23 cellular contexts compared by ENCODE assay signal in the genomic region with DNA sequence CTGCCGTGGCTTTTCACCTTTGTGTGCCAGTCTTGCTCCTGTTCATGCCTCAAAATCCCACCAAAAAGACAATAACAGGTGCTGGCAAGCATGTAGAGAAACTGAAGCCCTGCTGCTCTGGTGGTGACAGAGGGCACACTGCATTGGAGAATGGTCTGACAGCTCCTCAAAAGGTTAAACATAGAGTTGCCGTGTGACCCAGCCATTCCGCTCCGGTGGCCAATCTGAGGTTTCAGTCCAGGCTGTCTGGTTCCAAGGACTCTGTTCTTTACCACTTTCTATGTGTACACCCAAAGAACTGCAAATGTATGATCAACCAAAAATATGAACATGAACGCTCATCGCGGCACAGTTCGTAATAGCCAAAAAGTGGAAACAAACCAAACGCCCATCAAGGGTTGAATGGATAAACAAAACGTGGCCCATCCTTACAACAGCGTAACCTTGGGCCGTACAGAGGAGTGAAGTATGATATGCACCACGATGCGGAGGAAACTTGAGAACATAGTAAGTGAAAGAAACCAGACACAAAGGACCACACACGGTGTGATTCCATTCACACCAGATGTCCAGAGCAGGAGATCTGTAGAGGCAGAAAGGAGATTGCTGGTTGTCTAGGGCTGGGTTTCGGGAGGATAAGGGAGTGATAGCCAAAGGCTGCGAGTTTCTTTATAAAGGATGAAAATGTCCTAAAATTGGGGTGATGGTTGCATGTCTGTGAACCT. TPM values are rescaled to one million over a fixed set of nuclear protein-coding genes. Genes with fewer than 3 reads are reported as not detected.
"Had no signal": no experiment of that assay in that cellular context is flagged by ENCODE, and none has a peak within 500 bp of the region (broad histone marks: within the 10 kb centered on the region; RNA-seq: fewer than 3 reads in every experiment).

No MANE protein-coding gene starts in this region.

- H3K36me3 ChIP-seq: cardiac muscle cell, gastrocnemius medialis, upper lobe of left lung had no signal

- H3K4me1 ChIP-seq: body of pancreas, gastrocnemius medialis, upper lobe of left lung had no signal

- H3K36me3 Mint-ChIP-seq: activated CD4-positive, alpha-beta memory T cell treated with anti-CD3 and anti-CD28 coated beads for 36 hours; naive thymus-derived CD4-positive, alpha-beta T cell had no signal

- H3K4me3 Mint-ChIP-seq: activated CD4-positive, alpha-beta memory T cell treated with anti-CD3 and anti-CD28 coated beads for 36 hours; activated naive CD8-positive, alpha-beta T cell treated with anti-CD3 and anti-CD28 coated beads, Interleukin-2, amount 50 U/mL, for 24 hours; dendritic cell treated with granulocyte-macrophage colony-stimulating factor and Interleukin-4, amounts not matched to agents 40 ng/mL and 50 ng/mL, for 4 days; naive thymus-derived CD4-positive, alpha-beta T cell; neural crest cell had no signal

- DNase-seq: activated CD4-positive, alpha-beta memory T cell treated with anti-CD3 and anti-CD28 coated beads for 36 hours; activated CD4-positive, alpha-beta T cell treated with anti-CD3 and anti-CD28 coated beads for 48 hours; activated naive CD4-positive, alpha-beta T cell treated with anti-CD3 and anti-CD28 coated beads, Interleukin-2, amount 50 U/mL, for 16 hours; activated naive CD8-positive, alpha-beta T cell treated with anti-CD3 and anti-CD28 coated beads, Interleukin-2, amount 50 U/mL, for 24 hours; activated T-cell treated with anti-CD3 and anti-CD28 coated beads for 4 hours; anterior cingulate cortex; body of pancreas; effector CD4-positive, alpha-beta T cell; gastrocnemius medialis; left cardiac atrium; mesenchymal stem cell; naive thymus-derived CD4-positive, alpha-beta T cell; retina; stimulated activated CD4-positive, alpha-beta T cell treated with anti-CD3 and anti-CD28 coated beads, Interleukin-4, amount 100 ng/mL, for 24 hours; stimulated activated naive CD4-positive, alpha-beta T cell treated with Interleukin-2 at 50 U/mL for 16 hours had no signal

- ATAC-seq: activated naive CD8-positive, alpha-beta T cell treated with anti-CD3 and anti-CD28 coated beads, Interleukin-2, amount 50 U/mL, for 24 hours; body of pancreas; esophagus mucosa; gastrocnemius medialis; left cardiac atrium; naive thymus-derived CD4-positive, alpha-beta T cell had no signal

- H3K27ac Mint-ChIP-seq: activated CD4-positive, alpha-beta memory T cell treated with anti-CD3 and anti-CD28 coated beads for 36 hours; activated naive CD8-positive, alpha-beta T cell treated with anti-CD3 and anti-CD28 coated beads, Interleukin-2, amount 50 U/mL, for 24 hours; dendritic cell treated with granulocyte-macrophage colony-stimulating factor and Interleukin-4, amounts not matched to agents 40 ng/mL and 50 ng/mL, for 4 days; naive thymus-derived CD4-positive, alpha-beta T cell; progenitor cell of endocrine pancreas had no signal

- H3K4me3 ChIP-seq: body of pancreas, cardiac muscle cell, gastrocnemius medialis, upper lobe of left lung had no signal

- H3K4me1 Mint-ChIP-seq: activated naive CD8-positive, alpha-beta T cell treated with anti-CD3 and anti-CD28 coated beads, Interleukin-2, amount 50 U/mL, for 24 hours; naive thymus-derived CD4-positive, alpha-beta T cell; neural crest cell had no signal

- H3K9me3 Mint-ChIP-seq: activated CD4-positive, alpha-beta memory T cell treated with anti-CD3 and anti-CD28 coated beads for 36 hours; activated naive CD8-positive, alpha-beta T cell treated with anti-CD3 and anti-CD28 coated beads, Interleukin-2, amount 50 U/mL, for 24 hours; dendritic cell treated with granulocyte-macrophage colony-stimulating factor and Interleukin-4, amounts not matched to agents 40 ng/mL and 50 ng/mL, for 4 days; naive thymus-derived CD4-positive, alpha-beta T cell; neural crest cell had no signal

- H3K27me3 Mint-ChIP-seq: activated CD4-positive, alpha-beta memory T cell treated with anti-CD3 and anti-CD28 coated beads for 36 hours; activated naive CD8-positive, alpha-beta T cell treated with anti-CD3 and anti-CD28 coated beads, Interleukin-2, amount 50 U/mL, for 24 hours; dendritic cell treated with granulocyte-macrophage colony-stimulating factor and Interleukin-4, amounts not matched to agents 40 ng/mL and 50 ng/mL, for 4 days had no signal

- H3K9me3 ChIP-seq: body of pancreas, gastrocnemius medialis, upper lobe of left lung had no signal

- H3K27me3 ChIP-seq: body of pancreas, cardiac muscle cell, gastrocnemius medialis, upper lobe of left lung had no signal

- H3K27ac ChIP-seq: body of pancreas, cardiac muscle cell, gastrocnemius medialis, upper lobe of left lung had no signal

RNA-seq across cellular contexts. Expression of gene JAKMIP1, which starts 35.7 kb away (rescaled TPM):
- total RNA-seq: endothelial cell of umbilical vein, esophagus mucosa, lower leg skin had no signal
- polyA plus RNA-seq: endothelial cell of umbilical vein had no signal
